In genomic region chr16:48607056-48607825, GRCh38 we compare ENCODE assay signal across 13 cellular contexts. TPM values are rescaled to one million over a fixed set of nuclear protein-coding genes. Genes with fewer than 3 reads are reported as not detected.
A peak's percentile ranks its signal among the peaks of the same experiment; 100 is the strongest.
DNase-seq lines count a peak whose midpoint lies in the region; ATAC-seq, FAIRE-seq and TF ChIP-seq lines count a peak whose summit lies in the region.
"Had no signal": no experiment of that assay in that cellular context is flagged by ENCODE, and none has a peak within 500 bp of the region (broad histone marks: within the 10 kb centered on the region; RNA-seq: fewer than 3 reads in every experiment).

No MANE protein-coding gene starts in this region.

- in situ Hi-C loops in GM12878 (cut with MboI), result loop anchor here (10.0 to 25.0 kb wide), 2 partner anchors 52 to 1470 kb away; partner anchors contain the start of gene NETO2

- H3K27ac ChIP-seq in GM12878 (ENCODE audit: control insufficient read depth, insufficient read depth) (peak overlapping the region; percentile 6), stomach smooth muscle (ENCODE audit: low read length) (no peak overlapping the region)

- FAIRE-seq in GM12878 (lab: Jason Lieb, UNC), result no peak
- FAIRE-seq: A204.1, urothelium cell line had no signal

- RAD21 ChIA-PET in GM12878 (lab: Charles Lee; ENCODE audit: unreplicated experiment), result interaction anchor here (1.2 to 2.5 kb wide), 4 partner anchors 8 to 247 kb away, joined by 3 to 9 read pairs (median 3); no protein-coding TSS in a partner anchor

- POLR2A ChIA-PET in GM12878 (lab: Charles Lee), result interaction anchor here (0.9 to 1.3 kb wide), 6 partner anchors 8 to 247 kb away, joined by 3 to 4 read pairs (median 4); no protein-coding TSS in a partner anchor

- DNase-seq in SIG-M5 treated with dmso at 0.1 percent for 504 hours (lab: John Stamatoyannopoulos, UW; ENCODE audit: unreplicated experiment), result peak; percentile 29
- DNase-seq in SIG-M5 (lab: John Stamatoyannopoulos, UW), result no peak
- DNase-seq in GM12878 (ENCODE audit: low read depth, low spot score), result no peak
- DNase-seq in left colon, result peak; percentile 36 to 69
- DNase-seq in GM19238 (ENCODE audit: insufficient read length, low spot score), result no peak
- DNase-seq in NCI-H748 treated with DMSO at 0.1 percent for 48 hours (lab: John Stamatoyannopoulos, UW), result no peak
- DNase-seq: heart right ventricle; NCI-H187; stimulated activated CD4-positive, alpha-beta T cell treated with anti-CD3 and anti-CD28 coated beads, Interleukin-15, amount 100 ng/mL, for 24 hours had no signal

- H3K9me3 ChIP-seq in GM12878 (replicated peaks; ENCODE audit: control insufficient read depth, insufficient read depth, low read length) (no peaks in the 10 kb centered on the region), stomach smooth muscle (ENCODE audit: control insufficient read depth in 2 of 2, low read length in 2 of 2) (no peaks in the 10 kb centered on the region)
- H3K9me3 ChIP-seq: heart right ventricle had no signal

- H2AFZ ChIP-seq in GM12878 (ENCODE audit: control insufficient read depth, low read depth, low read length), result no peak overlapping the region

- no peak for TF ChIP-seq RAD21 in GM12878 (IDR thresholded peaks at IDR 0.05; ENCODE audit: insufficient read depth, low read depth, low read length)

- CTCF ChIA-PET in GM12878 (lab: Yijun Ruan, JAX), result interaction anchor here (1.2 to 2.2 kb wide), 4 partner anchors 16 to 150 kb away, joined by 3 to 13 read pairs (median 8); no protein-coding TSS in a partner anchor

- H3K4me3 ChIP-seq in GM12878 (peak overlapping the region; percentile 84), stomach smooth muscle (ENCODE audit: low read length in 2 of 2) (peak overlapping the region; percentile 10 to 33)

- SMC1A ChIA-PET in GM12878 (lab: Charles Lee; ENCODE audit: uncharacterized antibody, unreplicated experiment), result interaction anchor here (0.8 to 4.1 kb wide), 7 partner anchors 12 to 247 kb away, joined by 3 to 21 read pairs (median 3); no protein-coding TSS in a partner anchor

- H4K20me1 ChIP-seq in GM12878 (ENCODE audit: control insufficient read depth, insufficient read depth), result peaks cover 19% of the 10 kb centered on the region

- no peak for TF ChIP-seq POLR2A in GM12878 (IDR thresholded peaks at IDR 0.05; ENCODE audit: low read depth, low read length)

- no peak for TF ChIP-seq EP300 in GM12878 (IDR thresholded peaks at IDR 0.05; ENCODE audit: borderline replicate concordance in 1 of 2, control insufficient read depth in 1 of 2, low read depth in 2 of 2, low read length in 2 of 2)

- no TSS peak for BruUV-seq in GM12878 (replicated peaks; lab: Mats Ljungman, UMichigan)

- H3K9ac ChIP-seq in GM12878 (ENCODE audit: control insufficient read depth, insufficient read depth, low read length) (peak overlapping the region; percentile 26), stomach smooth muscle (ENCODE audit: low read length in 2 of 2) (no peak overlapping the region)

- H3K36me3 ChIP-seq in GM12878 (ENCODE audit: control insufficient read depth in 2 of 2, insufficient read depth in 2 of 2, low read length in 1 of 2) (peaks cover 0 to 2% of the 10 kb centered on the region in 2 experiments; a peak in 1 of 4 replicates), stomach smooth muscle (ENCODE audit: control insufficient read depth in 2 of 2, insufficient read depth in 2 of 2, low read length in 2 of 2) (no peaks in the 10 kb centered on the region)
- H3K36me3 ChIP-seq: heart right ventricle had no signal

- intact Hi-C loops in GM12878 (cut with micrococcal nuclease; ENCODE audit: unreplicated experiment) (loop anchor here (5.0 kb wide), 1 partner anchor 40 kb away; no protein-coding TSS in a partner anchor), left colon (cut with DNase I, micrococcal nuclease) (no loop called here)

- H3K27me3 ChIP-seq in GM12878 (replicated peaks in 1 of 2; ENCODE audit: control insufficient read depth in 2 of 2, insufficient read depth in 2 of 2, low read length in 1 of 2) (no peaks in the 10 kb centered on the region), stomach smooth muscle (ENCODE audit: control insufficient read depth in 1 of 2, insufficient read depth in 2 of 2, low read length in 2 of 2) (no peaks in the 10 kb centered on the region)
- H3K27me3 ChIP-seq: heart right ventricle had no signal

- no peak for TF ChIP-seq CTCF in GM12878 (IDR thresholded peaks at IDR 0.05 in 2 of 3, conservative IDR thresholded peaks at IDR 0.05 in 1 of 3; ENCODE audit: control insufficient read depth in 2 of 3, extremely low read depth in 1 of 3, insufficient read depth in 1 of 3, low read depth in 3 of 3, low read length in 3 of 3)

- peaks cover 78% of the 10 kb centered on the region for H3K79me2 ChIP-seq in GM12878 (ENCODE audit: control insufficient read depth, insufficient read depth, low read length)

- ATAC-seq in GM12878 (no peak; the same call in 2 of the 3 replicates), left colon (peak; percentile 71), HG03135 (IDR thresholded peaks at IDR 0.05; ENCODE audit: unreplicated experiment) (no peak)
- ATAC-seq: heart right ventricle had no signal

- peak overlapping the region; percentile 66 for H3K4me2 ChIP-seq in GM12878 (ENCODE audit: control insufficient read depth, insufficient read depth)

- peaks cover 33% of the 10 kb centered on the region for H3K4me1 ChIP-seq in GM12878 (ENCODE audit: control insufficient read depth, insufficient read depth, low read length)
- peaks cover 39% of the 10 kb centered on the region for H3K4me1 ChIP-seq in stomach smooth muscle (ENCODE audit: control insufficient read depth, insufficient read depth, low read length)

- 84% methylated on average over 7 of the region's 7 CpGs for WGBS in GM12878 (ENCODE audit: insufficient coverage, insufficient replicate concordance, low lambda C conversion rate, missing lambda C conversion rate)

TF ChIP-seq in GM12878, 131 proteins besides CTCF, POLR2A, EP300 and RAD21 (continues in another document):
- no peak for TF ChIP-seq PAX8 (IDR thresholded peaks at IDR 0.05)
- TF ChIP-seq ZBTB40 (IDR thresholded peaks at IDR 0.05; ENCODE audit: borderline replicate concordance), result no peak
- TF ChIP-seq YY1 (IDR thresholded peaks at IDR 0.05; ENCODE audit: low read depth, low read length), result no peak
- no peak for TF ChIP-seq CEBPB (IDR thresholded peaks at IDR 0.05; ENCODE audit: borderline replicate concordance in 1 of 2, low read depth in 2 of 2, low read length in 2 of 2)
- no peak for TF ChIP-seq GABPA (IDR thresholded peaks at IDR 0.05; ENCODE audit: low read depth)
- TF ChIP-seq HDAC2 (IDR thresholded peaks at IDR 0.05), result no peak

RNA-seq across cellular contexts. Expression of gene N4BP1, which starts 2.7 kb away (rescaled TPM):
- total RNA-seq in GM12878 (2013; cell fraction: nucleolus; rRNA removed), result 72.5 and 73.2 TPM in 2 replicates
- total RNA-seq in GM12878 (2014; rRNA removed), result 17.9 and 19.9 TPM in 2 replicates
- total RNA-seq in GM12878 (2014; rRNA removed; fragmentation: Illumina TruSeq; extraction: Trizol), result 28.6 and 29.5 TPM in 2 replicates
- total RNA-seq in GM12878 (2021), result 26.7 and 30.6 TPM in 2 replicates
- polyA plus RNA-seq in GM12878 (2011; ENCODE audit: low read depth), result 26.4 TPM
- polyA plus RNA-seq in GM12878 (2011; rRNA removed), result 32.6 and 46.6 TPM in 2 replicates
- polyA plus RNA-seq in GM12878 (2011; cell fraction: cytosol; rRNA removed), result 11.7 and 14.2 TPM in 2 replicates
- polyA plus RNA-seq in GM12878 (2011; cell fraction: nucleus; rRNA removed), result 18.0 and 18.2 TPM in 2 replicates
- 15.9 and 21.5 TPM in 2 replicates for polyA plus RNA-seq in GM12878 (2012)
- polyA plus RNA-seq in GM12878 (2014; fragmentation: Illumina TruSeq; extraction: Trizol), result 28.0 and 31.6 TPM in 2 replicates
- 1 to 10 TPM; 2.5 to 3.2 TPM for polyA plus RNA-seq in GM12878 (2014; fragmentation: Nextera tagmentation; extraction: Ambion mirVana)
- 11.1 and 12.6 TPM in 2 replicates for polyA plus RNA-seq in GM12878 (2014; rRNA removed)
- 10 to 100 TPM in 1 of 2 experiments, 1 to 10 TPM in 1; 4.7 to 14.3 TPM for polyA plus RNA-seq in GM12878 (2016; fragmentation: Nextera tagmentation; extraction: Ambion mirVana)
- 27.6 and 28.2 TPM in 2 replicates for polyA minus RNA-seq in GM12878 (2011; rRNA and poly(A)+ RNA removed)
- polyA minus RNA-seq in GM12878 (2011; cell fraction: cytosol; rRNA and poly(A)+ RNA removed), result 14.1 and 20.3 TPM in 2 replicates
- polyA minus RNA-seq in GM12878 (2011; cell fraction: nucleus; rRNA and poly(A)+ RNA removed), result 14.9 and 23.7 TPM in 2 replicates
- 10 to 100 TPM; 36.4 to 42.3 TPM for total RNA-seq in left colon

Comparison
In these comparisons a context has a peak if more than half of its experiments do, and no peak if none do; other contexts are left out.
1. DNase-seq: peak in SIG-M5 treated with dmso at 0.1 percent for 504 hours (single experiment) and left colon (2 of 2); none in SIG-M5 (single experiment), GM12878 (single experiment), GM19238 (single experiment) and NCI-H748 treated with DMSO at 0.1 percent for 48 hours (single experiment).